In the genomic region with DNA sequence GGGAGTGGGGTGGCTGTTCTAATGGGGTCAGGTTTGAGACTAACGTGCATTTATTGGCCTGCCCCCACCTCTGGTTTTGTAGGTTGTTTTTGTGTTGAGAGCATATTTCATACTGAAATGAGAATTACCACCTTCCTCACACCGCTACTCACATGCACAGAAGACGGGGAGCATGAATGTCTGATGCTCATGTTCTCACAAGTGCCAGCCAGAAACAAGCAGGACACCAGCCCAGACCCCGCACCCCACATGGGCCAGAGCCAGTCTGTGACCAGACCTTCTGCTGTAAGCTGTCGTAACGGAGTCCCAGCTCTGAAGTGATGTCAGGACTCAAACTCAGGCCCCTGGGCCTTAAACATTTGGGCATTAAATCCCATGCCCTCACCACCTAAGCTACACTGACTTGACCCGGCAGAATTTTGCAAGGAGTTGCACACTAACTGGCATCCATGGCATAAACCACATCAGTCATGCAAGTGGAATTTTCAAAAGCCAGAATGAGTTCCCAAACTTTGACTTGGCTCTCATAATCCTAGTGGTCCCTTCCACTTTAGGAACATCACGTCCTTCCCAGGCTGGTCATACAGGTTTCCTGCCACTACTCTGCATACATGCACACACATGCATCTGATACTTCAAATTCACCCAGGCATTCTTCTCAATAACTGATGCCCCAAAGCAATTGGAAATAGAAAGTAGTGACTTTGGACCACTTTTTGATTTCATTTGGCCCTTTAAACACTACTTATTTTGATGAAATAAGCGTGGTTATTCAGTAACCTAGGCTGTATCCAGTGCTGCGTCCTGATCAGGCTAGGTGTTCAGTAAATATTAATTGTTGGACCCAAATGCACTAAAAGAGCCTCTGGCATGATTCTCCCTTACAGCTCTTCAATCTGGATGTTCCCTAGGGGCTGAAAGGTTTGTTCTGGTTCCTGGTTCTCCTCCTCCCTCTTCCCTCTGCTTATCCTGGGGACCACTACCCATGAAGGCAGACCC, we compare ENCODE assay signal across 19 cellular contexts.
DNase-seq lines count a peak whose midpoint lies in the region; TF ChIP-seq lines count a peak whose summit lies in the region.
"Had no signal": no experiment of that assay in that cellular context is flagged by ENCODE, and none has a peak within 500 bp of the region (broad histone marks: within the 10 kb centered on the region; RNA-seq: fewer than 3 reads in every experiment).

No MANE protein-coding gene starts in this region.

- no peak overlapping the region for H3K4me2 ChIP-seq in hepatocyte

- TF ChIP-seq CTCF in hepatocyte (IDR thresholded peaks at IDR 0.05; ENCODE audit: poor library complexity) (no peak), ascending aorta (IDR thresholded peaks at IDR 0.05) (no peak)

- intact Hi-C loops in CD4-positive, alpha-beta memory T cell (cut with micrococcal nuclease), result no loop called here
- intact Hi-C loops in activated T-helper 1 cell treated with anti-CD3 and anti-CD28 coated beads, Interleukin-12 subunit alpha, Interleukin-12 subunit beta, Interleukin-2, Interleukin-4 antibody, amounts not matched to agents 30 ng/mL and 10 ng/mL and 1 ng/mL, durations not matched to agents 14 hours and 24 hours and 36 hours (cut with micrococcal nuclease), result no loop called here
- intact Hi-C loops in ascending aorta (cut with DNase I), result no loop called here

- CTCF ChIA-PET in CD4-positive, alpha-beta memory T cell (lab: Charles Lee; ENCODE audit: partially characterized antibody), result no interaction called here

- 95% methylated on average over 10 of the region's 10 CpGs for WGBS in hepatocyte (ENCODE audit: low lambda C conversion rate, missing lambda C conversion rate)

- H3K27me3 ChIP-seq in CD4-positive, alpha-beta memory T cell (ENCODE audit: insufficient read depth, low read length), result no peaks in the 10 kb centered on the region
- H3K27me3 ChIP-seq in hepatocyte (no peaks in the 10 kb centered on the region), ascending aorta (no peaks in the 10 kb centered on the region)
- H3K27me3 ChIP-seq: adrenal gland had no signal

- no peak overlapping the region for H2AFZ ChIP-seq in hepatocyte

- H3K4me3 ChIP-seq in CD4-positive, alpha-beta memory T cell (ENCODE audit: low read length in 2 of 2), result no peak overlapping the region
- H3K4me3 ChIP-seq in hepatocyte, result no peak overlapping the region
- H3K4me3 ChIP-seq in ascending aorta, result no peak overlapping the region
- H3K4me3 ChIP-seq: adrenal gland, breast epithelium had no signal

- no peaks in the 10 kb centered on the region for H3K9me3 ChIP-seq in CD4-positive, alpha-beta memory T cell (ENCODE audit: control insufficient read depth in 1 of 2, low read length in 2 of 2)
- no peaks in the 10 kb centered on the region for H3K9me3 ChIP-seq in hepatocyte (ENCODE audit: low read depth)
- H3K9me3 ChIP-seq in ascending aorta, result no peaks in the 10 kb centered on the region
- H3K9me3 ChIP-seq: adrenal gland, breast epithelium, Caco-2, spleen had no signal

- H3K9me2 ChIP-seq in hepatocyte (replicated peaks; ENCODE audit: insufficient read depth), result no peaks in the 10 kb centered on the region

- no peak for DNase-seq in CD4-positive, alpha-beta memory T cell
- peak; percentile 2 for DNase-seq in M059J (ENCODE audit: low read depth)
- no peak for DNase-seq in hepatocyte (ENCODE audit: low spot score)
- DNase-seq in renal cortical epithelial cell (ENCODE audit: low read depth), result peak; percentile 32
- DNase-seq in activated T-helper 1 cell treated with anti-CD3 and anti-CD28 coated beads, Interleukin-12 subunit alpha, Interleukin-12 subunit beta, Interleukin-2, Interleukin-4 antibody, amounts not matched to agents 30 ng/mL and 10 ng/mL and 1 ng/mL, durations not matched to agents 14 hours and 24 hours and 36 hours (ENCODE audit: low spot score), result no peak
- no peak for DNase-seq in ascending aorta (ENCODE audit: low spot score in 2 of 2)
- no peak for DNase-seq in NCI-H526 treated with DMSO at 0.1 percent for 48 hours (lab: John Stamatoyannopoulos, UW)
- DNase-seq: Caco-2; cortex of kidney; KBM-7; left colon; mesendoderm; NCI-H2171; spleen; stimulated activated CD4-positive, alpha-beta T cell treated with anti-CD3 and anti-CD28 coated beads, Interleukin-4, amount 100 ng/mL, for 1 hour; stimulated activated naive CD8-positive, alpha-beta T cell treated with anti-CD3 and anti-CD28 coated beads, Interleukin-15, Interleukin-2, amounts not matched to agents 100 U/mL and 50 U/mL, for 24 hours; T1000 had no signal

- peak overlapping the region in 5 of 8 donors; percentile 4 to 95 (median 40) for H3K4me3 Mint-ChIP-seq in CD4-positive, alpha-beta memory T cell
- no peak overlapping the region for H3K4me3 Mint-ChIP-seq in activated T-helper 1 cell treated with anti-CD3 and anti-CD28 coated beads, Interleukin-12 subunit alpha, Interleukin-12 subunit beta, Interleukin-2, Interleukin-4 antibody, amounts not matched to agents 30 ng/mL and 10 ng/mL and 1 ng/mL, durations not matched to agents 14 hours and 24 hours and 36 hours

- H3K36me3 ChIP-seq in CD4-positive, alpha-beta memory T cell (ENCODE audit: insufficient read depth, low read length), result no peaks in the 10 kb centered on the region
- H3K36me3 ChIP-seq in hepatocyte (replicated peaks; ENCODE audit: insufficient read depth, low read depth), result no peaks in the 10 kb centered on the region
- H3K36me3 ChIP-seq in ascending aorta, result no peaks in the 10 kb centered on the region
- H3K36me3 ChIP-seq: adrenal gland, breast epithelium, spleen had no signal

- H4K20me1 ChIP-seq in hepatocyte (ENCODE audit: insufficient read depth, poor library complexity, severe bottlenecking), result no peaks in the 10 kb centered on the region

- peaks cover 37% of the 10 kb centered on the region for H3K4me1 ChIP-seq in CD4-positive, alpha-beta memory T cell (ENCODE audit: insufficient read depth, low read length)
- H3K4me1 ChIP-seq in hepatocyte (ENCODE audit: insufficient read depth) (peaks cover 8% of the 10 kb centered on the region), ascending aorta (no peaks in the 10 kb centered on the region)
- H3K4me1 ChIP-seq: adrenal gland, breast epithelium had no signal

- H3K36me3 Mint-ChIP-seq in CD4-positive, alpha-beta memory T cell, result peaks cover 0 to 4% of the 10 kb centered on the region in 2 donors
- H3K36me3 Mint-ChIP-seq in activated T-helper 1 cell treated with anti-CD3 and anti-CD28 coated beads, Interleukin-12 subunit alpha, Interleukin-12 subunit beta, Interleukin-2, Interleukin-4 antibody, amounts not matched to agents 30 ng/mL and 10 ng/mL and 1 ng/mL, durations not matched to agents 14 hours and 24 hours and 36 hours (ENCODE audit: low read depth), result peaks cover 6% of the 10 kb centered on the region

- H3K27me3 Mint-ChIP-seq in CD4-positive, alpha-beta memory T cell, result no peaks in the 10 kb centered on the region
- peaks cover 19% of the 10 kb centered on the region for H3K27me3 Mint-ChIP-seq in activated T-helper 1 cell treated with anti-CD3 and anti-CD28 coated beads, Interleukin-12 subunit alpha, Interleukin-12 subunit beta, Interleukin-2, Interleukin-4 antibody, amounts not matched to agents 30 ng/mL and 10 ng/mL and 1 ng/mL, durations not matched to agents 14 hours and 24 hours and 36 hours (ENCODE audit: insufficient read depth)

- H3K9me3 Mint-ChIP-seq in CD4-positive, alpha-beta memory T cell, result no peaks in the 10 kb centered on the region
- H3K9me3 Mint-ChIP-seq in activated T-helper 1 cell treated with anti-CD3 and anti-CD28 coated beads, Interleukin-12 subunit alpha, Interleukin-12 subunit beta, Interleukin-2, Interleukin-4 antibody, amounts not matched to agents 30 ng/mL and 10 ng/mL and 1 ng/mL, durations not matched to agents 14 hours and 24 hours and 36 hours, result no peaks in the 10 kb centered on the region

- POLR2A ChIA-PET in CD4-positive, alpha-beta memory T cell (lab: Charles Lee; ENCODE audit: partially characterized antibody), result interaction anchor here (0.8 to 4.5 kb wide), 7 partner anchors 14 to 223 kb away, joined by 3 to 21 read pairs (median 8); a partner anchor contains a TSS

- H3K4me1 Mint-ChIP-seq in CD4-positive, alpha-beta memory T cell, result peaks cover 19 to 43% (median 34%) of the 10 kb centered on the region in 4 donors
- peaks cover 71% of the 10 kb centered on the region for H3K4me1 Mint-ChIP-seq in activated T-helper 1 cell treated with anti-CD3 and anti-CD28 coated beads, Interleukin-12 subunit alpha, Interleukin-12 subunit beta, Interleukin-2, Interleukin-4 antibody, amounts not matched to agents 30 ng/mL and 10 ng/mL and 1 ng/mL, durations not matched to agents 14 hours and 24 hours and 36 hours (ENCODE audit: low read depth)

- H3K27ac ChIP-seq in CD4-positive, alpha-beta memory T cell (ENCODE audit: low read depth, low read length), result peak overlapping the region; percentile 61
- H3K27ac ChIP-seq in hepatocyte, result peak overlapping the region; percentile 39
- no peak overlapping the region for H3K27ac ChIP-seq in ascending aorta
- H3K27ac ChIP-seq: adrenal gland, breast epithelium had no signal

- H3K79me2 ChIP-seq in hepatocyte, result no peaks in the 10 kb centered on the region

- H3K27ac Mint-ChIP-seq in CD4-positive, alpha-beta memory T cell, result peak overlapping the region; percentile 75 to 96 (median 89)
- no peak overlapping the region for H3K27ac Mint-ChIP-seq in activated T-helper 1 cell treated with anti-CD3 and anti-CD28 coated beads, Interleukin-12 subunit alpha, Interleukin-12 subunit beta, Interleukin-2, Interleukin-4 antibody, amounts not matched to agents 30 ng/mL and 10 ng/mL and 1 ng/mL, durations not matched to agents 14 hours and 24 hours and 36 hours

Comparison
In these comparisons a context has a peak if more than half of its experiments do, and no peak if none do; other contexts are left out.
1. DNase-seq: peak in M059J (single experiment) and renal cortical epithelial cell (single experiment); none in CD4-positive, alpha-beta memory T cell (0 of 5), hepatocyte (single experiment), activated T-helper 1 cell treated with anti-CD3 and anti-CD28 coated beads, Interleukin-12 subunit alpha, Interleukin-12 subunit beta, Interleukin-2, Interleukin-4 antibody, amounts not matched to agents 30 ng/mL and 10 ng/mL and 1 ng/mL, durations not matched to agents 14 hours and 24 hours and 36 hours (single experiment), ascending aorta (0 of 2) and NCI-H526 treated with DMSO at 0.1 percent for 48 hours (single experiment).
2. H3K27ac ChIP-seq: peak in CD4-positive, alpha-beta memory T cell (single experiment) and hepatocyte (single experiment); none in ascending aorta (0 of 2).